ENCODE assay signal across 1 cellular context in genomic region chr1:93844262-93845045, GRCh38.
TF ChIP-seq lines count a peak whose summit lies in the region.

No MANE protein-coding gene starts in this region.

TF ChIP-seq in SK-N-SH treated with all-trans-retinoic acid at 6 μM for 48 hours, 23 proteins besides CTCF, POLR2A, EP300 and RAD21 (continued from another document):
- no peak for TF ChIP-seq ZNF565 (CRISPR knock-in tag; conservative IDR thresholded peaks at IDR 0.05; ENCODE audit: low read depth)
